9 cellular contexts compared by ENCODE assay signal in the genomic region with DNA sequence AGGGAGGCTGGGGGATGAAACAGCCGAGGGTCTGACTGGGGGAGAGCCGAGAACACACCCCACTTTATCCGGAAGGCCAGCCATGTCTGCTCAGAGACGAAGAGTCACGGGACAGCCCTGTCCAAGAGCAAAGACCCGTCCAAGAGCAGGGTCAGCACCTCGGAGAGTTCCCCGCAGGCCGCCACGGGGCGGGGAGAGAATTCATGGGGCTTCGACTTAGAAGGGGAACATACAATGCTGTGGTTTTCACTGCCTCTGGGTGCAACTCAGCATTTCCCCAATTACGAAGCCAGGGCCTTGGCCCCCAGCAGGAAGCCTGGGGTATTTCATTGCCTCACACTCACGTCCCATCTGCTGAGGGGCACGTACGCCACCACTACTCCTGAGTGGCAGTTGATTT. TPM values are rescaled to one million over a fixed set of nuclear protein-coding genes. Genes with fewer than 3 reads are reported as not detected.
A peak's percentile ranks its signal among the peaks of the same experiment; 100 is the strongest.
DNase-seq lines count a peak whose midpoint lies in the region; ATAC-seq and TF ChIP-seq lines count a peak whose summit lies in the region.
"Had no signal": no experiment of that assay in that cellular context is flagged by ENCODE, and none has a peak within 500 bp of the region (broad histone marks: within the 10 kb centered on the region; RNA-seq: fewer than 3 reads in every experiment).

No MANE protein-coding gene starts in this region.

- TF ChIP-seq RAD21 in liver (IDR thresholded peaks at IDR 0.05), result no peak

- H3K4me3 Mint-ChIP-seq in Calu3 (ENCODE audit: low read depth, unreplicated experiment) (no peak overlapping the region), T-helper 17 cell (no peak overlapping the region)
- H3K4me3 Mint-ChIP-seq in activated T-cell treated with anti-CD3 and anti-CD28 coated beads, Interleukin-2, amount 50 U/mL, for 72 hours, result no peak overlapping the region

- H3K27me3 ChIP-seq in liver (ENCODE audit: control insufficient read depth in 4 of 4, insufficient read depth in 4 of 4, low read length in 3 of 4), result peaks cover 0 to 6% (median 0%) of the 10 kb centered on the region in 4 donors
- H3K27me3 ChIP-seq: body of pancreas had no signal

- no peaks in the 10 kb centered on the region for H3K4me1 ChIP-seq in liver (ENCODE audit: control insufficient read depth in 4 of 4, insufficient read depth in 4 of 4, low read length in 3 of 4)
- H3K4me1 ChIP-seq: body of pancreas had no signal

- TF ChIP-seq CTCF in Calu3 (IDR thresholded peaks at IDR 0.05; ENCODE audit: unreplicated experiment), result no peak
- no peak for TF ChIP-seq CTCF in liver (IDR thresholded peaks at IDR 0.05; ENCODE audit: low read depth, low read length, missing input control)

- H3K36me3 Mint-ChIP-seq in Calu3 (ENCODE audit: insufficient read depth, unreplicated experiment) (no peaks in the 10 kb centered on the region), T-helper 17 cell (ENCODE audit: low read depth) (no peaks in the 10 kb centered on the region)
- H3K36me3 Mint-ChIP-seq in activated T-cell treated with anti-CD3 and anti-CD28 coated beads, Interleukin-2, amount 50 U/mL, for 72 hours (ENCODE audit: insufficient read depth in 2 of 2), result no peaks in the 10 kb centered on the region

- H3K27ac Mint-ChIP-seq in Calu3 (ENCODE audit: unreplicated experiment) (no peak overlapping the region), T-helper 17 cell (no peak overlapping the region)
- H3K27ac Mint-ChIP-seq in activated T-cell treated with anti-CD3 and anti-CD28 coated beads, Interleukin-2, amount 50 U/mL, for 72 hours, result no peak overlapping the region

- peaks cover 7% of the 10 kb centered on the region for H3K4me1 Mint-ChIP-seq in Calu3 (ENCODE audit: low read depth, unreplicated experiment)
- peaks cover 5% of the 10 kb centered on the region for H3K4me1 Mint-ChIP-seq in activated T-cell treated with anti-CD3 and anti-CD28 coated beads, Interleukin-2, amount 50 U/mL, for 72 hours (ENCODE audit: low read depth)
- peaks cover 4% of the 10 kb centered on the region for H3K4me1 Mint-ChIP-seq in T-helper 17 cell

- peak; percentile 26 to 41 for ATAC-seq in activated T-cell treated with anti-CD3 and anti-CD28 coated beads, Interleukin-2, amount 50 U/mL, for 72 hours (replicated peaks in 1 of 2)
- ATAC-seq in T-helper 17 cell (no peak), HG03159 (IDR thresholded peaks at IDR 0.05; ENCODE audit: unreplicated experiment) (no peak), GM21381 (IDR thresholded peaks at IDR 0.05; ENCODE audit: unreplicated experiment) (no peak), GM21619 (IDR thresholded peaks at IDR 0.05; ENCODE audit: unreplicated experiment) (no peak)
- ATAC-seq: body of pancreas had no signal

- H3K27ac ChIP-seq in liver (ENCODE audit: low read depth in 1 of 2, low read length in 2 of 2), result no peak overlapping the region
- H3K27ac ChIP-seq: body of pancreas had no signal

- H3K4me3 ChIP-seq in liver (ENCODE audit: low read depth in 1 of 3, low read length in 3 of 3), result no peak overlapping the region
- H3K4me3 ChIP-seq: body of pancreas had no signal

- H3K36me3 ChIP-seq in liver (ENCODE audit: control insufficient read depth in 4 of 4, insufficient read depth in 3 of 4, low read depth in 1 of 4, low read length in 3 of 4), result no peaks in the 10 kb centered on the region

- peaks cover 97% of the 10 kb centered on the region for H3K27me3 Mint-ChIP-seq in Calu3 (ENCODE audit: unreplicated experiment)
- H3K27me3 Mint-ChIP-seq in activated T-cell treated with anti-CD3 and anti-CD28 coated beads, Interleukin-2, amount 50 U/mL, for 72 hours (ENCODE audit: low read depth), result no peaks in the 10 kb centered on the region
- peaks cover 31% of the 10 kb centered on the region for H3K27me3 Mint-ChIP-seq in T-helper 17 cell

- CTCF ChIA-PET in Calu3 (lab: Charles Lee), result interaction anchor here (0.6 kb wide), 1 partner anchor 45 kb away, joined by 3 read pairs; no protein-coding TSS in a partner anchor

- peak; percentile 53 for DNase-seq in Calu3
- DNase-seq in LoVo (ENCODE audit: low spot score), result peak; percentile 8
- DNase-seq in activated T-cell treated with anti-CD3 and anti-CD28 coated beads, Interleukin-2, amount 50 U/mL, for 72 hours, result peak; percentile 25
- DNase-seq in T-helper 17 cell, result no peak

- no peak overlapping the region for H3K9ac ChIP-seq in liver (ENCODE audit: low read depth in 1 of 2, low read length in 2 of 2)

- intact Hi-C loops in Calu3 (cut with micrococcal nuclease; ENCODE audit: unreplicated experiment), result no loop called here

- BruUV-seq in Calu3 (replicated peaks; lab: Mats Ljungman, UMichigan), result no TSS peak

- H3K9me3 ChIP-seq in liver (ENCODE audit: control insufficient read depth in 4 of 4, low read length in 3 of 4) (peaks cover 0 to 7% (median 3%) of the 10 kb centered on the region in 4 donors), T-helper 17 cell (ENCODE audit: control insufficient read depth, low read length, poor library complexity, severe bottlenecking) (no peaks in the 10 kb centered on the region)

- no peaks in the 10 kb centered on the region for H3K9me3 Mint-ChIP-seq in Calu3 (ENCODE audit: low read depth, unreplicated experiment)
- no peaks in the 10 kb centered on the region for H3K9me3 Mint-ChIP-seq in activated T-cell treated with anti-CD3 and anti-CD28 coated beads, Interleukin-2, amount 50 U/mL, for 72 hours

- 16% methylated on average over 16 of the region's 16 CpGs for WGBS in liver

TF ChIP-seq in liver, 16 proteins besides CTCF, POLR2A, EP300 and RAD21:
- TF ChIP-seq, protein P1, sequence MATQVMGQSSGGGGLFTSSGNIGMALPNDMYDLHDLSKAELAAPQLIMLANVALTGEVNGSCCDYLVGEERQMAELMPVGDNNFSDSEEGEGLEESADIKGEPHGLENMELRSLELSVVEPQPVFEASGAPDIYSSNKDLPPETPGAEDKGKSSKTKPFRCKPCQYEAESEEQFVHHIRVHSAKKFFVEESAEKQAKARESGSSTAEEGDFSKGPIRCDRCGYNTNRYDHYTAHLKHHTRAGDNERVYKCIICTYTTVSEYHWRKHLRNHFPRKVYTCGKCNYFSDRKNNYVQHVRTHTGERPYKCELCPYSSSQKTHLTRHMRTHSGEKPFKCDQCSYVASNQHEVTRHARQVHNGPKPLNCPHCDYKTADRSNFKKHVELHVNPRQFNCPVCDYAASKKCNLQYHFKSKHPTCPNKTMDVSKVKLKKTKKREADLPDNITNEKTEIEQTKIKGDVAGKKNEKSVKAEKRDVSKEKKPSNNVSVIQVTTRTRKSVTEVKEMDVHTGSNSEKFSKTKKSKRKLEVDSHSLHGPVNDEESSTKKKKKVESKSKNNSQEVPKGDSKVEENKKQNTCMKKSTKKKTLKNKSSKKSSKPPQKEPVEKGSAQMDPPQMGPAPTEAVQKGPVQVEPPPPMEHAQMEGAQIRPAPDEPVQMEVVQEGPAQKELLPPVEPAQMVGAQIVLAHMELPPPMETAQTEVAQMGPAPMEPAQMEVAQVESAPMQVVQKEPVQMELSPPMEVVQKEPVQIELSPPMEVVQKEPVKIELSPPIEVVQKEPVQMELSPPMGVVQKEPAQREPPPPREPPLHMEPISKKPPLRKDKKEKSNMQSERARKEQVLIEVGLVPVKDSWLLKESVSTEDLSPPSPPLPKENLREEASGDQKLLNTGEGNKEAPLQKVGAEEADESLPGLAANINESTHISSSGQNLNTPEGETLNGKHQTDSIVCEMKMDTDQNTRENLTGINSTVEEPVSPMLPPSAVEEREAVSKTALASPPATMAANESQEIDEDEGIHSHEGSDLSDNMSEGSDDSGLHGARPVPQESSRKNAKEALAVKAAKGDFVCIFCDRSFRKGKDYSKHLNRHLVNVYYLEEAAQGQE (IDR thresholded peaks at IDR 0.05), result peak; percentile 98
- TF ChIP-seq SP1 (IDR thresholded peaks at IDR 0.05), result no peak
- no peak for TF ChIP-seq GABPA (IDR thresholded peaks at IDR 0.05 in 1 of 2, conservative IDR thresholded peaks at IDR 0.05 in 1 of 2)
- no peak for TF ChIP-seq EGR1 (IDR thresholded peaks at IDR 0.05; ENCODE audit: low read depth in 2 of 2)
- no peak for TF ChIP-seq HNF4A (conservative IDR thresholded peaks at IDR 0.05)
TF ChIP-seq in liver: peak in this region for 1.

RNA-seq across cellular contexts. Expression of gene JPH3, which starts 59.3 kb away (rescaled TPM):
- 0.57 and 1.2 TPM in 2 replicates for total RNA-seq in Calu3 (2022)
- under 1 TPM; 0.60 to 0.74 TPM for total RNA-seq in activated T-cell treated with anti-CD3 and anti-CD28 coated beads, Interleukin-2, amount 50 U/mL, for 72 hours
- total RNA-seq in liver, result under 1 TPM; under 0.01 to 0.09 TPM
- under 1 TPM; 0.02 to 0.06 TPM for polyA plus RNA-seq in liver
- total RNA-seq in T-helper 17 cell, result under 1 TPM in 1 of 2 donors, not detected in 1; 0.08 TPM
- total RNA-seq: body of pancreas had no signal

Comparison
In these comparisons a context has a peak if more than half of its experiments do, and no peak if none do; other contexts are left out.
1. DNase-seq: peak in Calu3 (single experiment), LoVo (single experiment) and activated T-cell treated with anti-CD3 and anti-CD28 coated beads, Interleukin-2, amount 50 U/mL, for 72 hours (2 of 2); none in T-helper 17 cell (0 of 3).
2. ATAC-seq: peak in activated T-cell treated with anti-CD3 and anti-CD28 coated beads, Interleukin-2, amount 50 U/mL, for 72 hours (2 of 2); none in T-helper 17 cell (single experiment), HG03159 (single experiment), GM21381 (single experiment) and GM21619 (single experiment).